In the genomic region with DNA sequence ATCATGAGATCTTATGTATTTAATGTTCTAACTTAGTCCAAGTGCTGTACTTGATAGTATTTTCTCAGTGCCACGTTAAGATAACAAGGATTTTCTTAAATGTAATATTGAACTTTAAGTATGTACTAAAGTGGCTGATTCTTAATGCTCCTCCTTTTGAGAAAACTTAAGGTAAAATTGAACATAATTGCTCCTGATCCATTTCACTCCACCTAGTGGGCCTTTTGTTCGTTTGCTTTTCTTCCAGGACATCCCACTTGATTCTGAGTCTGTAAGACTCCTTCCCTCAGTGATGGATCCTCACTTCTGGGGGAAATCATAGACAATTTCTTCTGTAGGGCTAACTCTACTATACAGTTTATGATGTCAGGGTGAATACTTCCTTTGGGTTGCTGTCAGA, we compare ENCODE assay signal across 24 cellular contexts.
DNase-seq lines count a peak whose midpoint lies in the region; TF ChIP-seq lines count a peak whose summit lies in the region.
"Had no signal": no experiment of that assay in that cellular context is flagged by ENCODE, and none has a peak within 500 bp of the region (broad histone marks: within the 10 kb centered on the region; RNA-seq: fewer than 3 reads in every experiment).

No MANE protein-coding gene starts in this region.

- H3K9me3 ChIP-seq in OCI-LY1 (ENCODE audit: low read length): peaks cover 9% of the 10 kb centered on the region
- H3K9me3 ChIP-seq in vagina: no peaks in the 10 kb centered on the region
- H3K9me3 ChIP-seq: right atrium auricular region, thyroid gland had no signal

- no peaks in the 10 kb centered on the region for H4K20me1 ChIP-seq in OCI-LY1 (ENCODE audit: insufficient read depth, low read length)

- intact Hi-C loops in vagina (cut with DNase I): no loop called here

- peak; percentile 26 to 30 for DNase-seq in cardiac fibroblast (ENCODE audit: low read depth in 2 of 2)
- peak; percentile 7 for DNase-seq in iris pigment epithelial cell (ENCODE audit: low read depth)
- no peak for DNase-seq in T-helper 2 cell
- DNase-seq in vagina (ENCODE audit: extremely low spot score in 2 of 2): no peak
- DNase-seq in NCI-H1930 (lab: John Stamatoyannopoulos, UW): no peak
- DNase-seq: activated CD8-positive, alpha-beta memory T cell treated with anti-CD3 and anti-CD28 coated beads for 24 hours; activated naive CD4-positive, alpha-beta T cell treated with Interleukin-2 at 50 U/mL for 16 hours; activated T-cell treated with anti-CD3 and anti-CD28 coated beads, Interleukin-2, amount 50 U/mL, for 24 hours; amniotic stem cell; cerebellar nuclear complex; COR-L47; DND-41; effector CD4-positive, alpha-beta T cell; GOT3; naive B cell; NCI-H1417 treated with DMSO at 0.1 percent for 48 hours; NCI-H2171; NCI-H69; stimulated activated CD4-positive, alpha-beta T cell treated with anti-CD3 and anti-CD28 coated beads, Interleukin-12 subunit alpha, Interleukin-12 subunit beta, amount 100 ng/mL, for 4 hours; stimulated activated CD4-positive, alpha-beta T cell treated with anti-CD3 and anti-CD28 coated beads, Interleukin-4, amount 100 ng/mL, for 4 hours; thyroid gland had no signal

- H3K4me1 ChIP-seq in OCI-LY1 (ENCODE audit: insufficient read depth, low read length, severe bottlenecking) (peaks cover 39% of the 10 kb centered on the region), vagina (peaks cover 4% of the 10 kb centered on the region)
- H3K4me1 ChIP-seq: right atrium auricular region, thyroid gland had no signal

- H3K4me2 ChIP-seq in OCI-LY1 (ENCODE audit: low read length): no peak overlapping the region

- H3K36me3 ChIP-seq in OCI-LY1 (ENCODE audit: insufficient read depth, low read length): peaks cover 5% of the 10 kb centered on the region; the same call in 1 of the 2 replicates
- no peaks in the 10 kb centered on the region for H3K36me3 ChIP-seq in vagina
- H3K36me3 ChIP-seq: right atrium auricular region, thyroid gland had no signal

- TF ChIP-seq CTCF in C4-2B (conservative IDR thresholded peaks at IDR 0.05) (peak; percentile 26), OCI-LY1 (IDR thresholded peaks at IDR 0.05; ENCODE audit: low read length) (no peak; the same call in 1 of the 2 replicates), cardiac fibroblast (IDR thresholded peaks at IDR 0.05; ENCODE audit: low read depth, low read length) (no peak), vagina (IDR thresholded peaks at IDR 0.05) (no peak)

- TF ChIP-seq POLR2A in vagina (IDR thresholded peaks at IDR 0.05): no peak

- no peaks in the 10 kb centered on the region for H3K9me2 ChIP-seq in OCI-LY1 (ENCODE audit: low read depth, low read length)

- H2AFZ ChIP-seq in OCI-LY1 (ENCODE audit: low read length): no peak overlapping the region

- H3K4me3 ChIP-seq in OCI-LY1 (ENCODE audit: low read depth, low read length, poor library complexity, severe bottlenecking): no peak overlapping the region
- no peak overlapping the region for H3K4me3 ChIP-seq in cardiac fibroblast (replicated peaks in 1 of 2; ENCODE audit: low read depth in 2 of 2, low read length in 2 of 2)
- H3K4me3 ChIP-seq in vagina: no peak overlapping the region
- H3K4me3 ChIP-seq: right atrium auricular region, thyroid gland had no signal

- H3F3A ChIP-seq in OCI-LY1 (ENCODE audit: insufficient read depth, low read length): no peaks in the 10 kb centered on the region

- H3K79me2 ChIP-seq in OCI-LY1 (ENCODE audit: insufficient read depth, low read length): no peaks in the 10 kb centered on the region

- H3K27me3 ChIP-seq in OCI-LY1 (ENCODE audit: insufficient read depth, low read length) (no peaks in the 10 kb centered on the region), vagina (no peaks in the 10 kb centered on the region)
- H3K27me3 ChIP-seq: right atrium auricular region, thyroid gland had no signal

- H3K27ac ChIP-seq in C4-2B (no peak overlapping the region), OCI-LY1 (ENCODE audit: low read depth, low read length, poor library complexity, severe bottlenecking) (peak overlapping the region; percentile 75), vagina (no peak overlapping the region)
- H3K27ac ChIP-seq: right atrium auricular region, thyroid gland had no signal

- H3K9ac ChIP-seq in OCI-LY1 (ENCODE audit: low read length): no peak overlapping the region

Comparison
In these comparisons a context has a peak if more than half of its experiments do, and no peak if none do; other contexts are left out.
1. DNase-seq: peak in cardiac fibroblast (2 of 2) and iris pigment epithelial cell (single experiment); none in T-helper 2 cell (0 of 5), vagina (0 of 2) and NCI-H1930 (0 of 2).